Comparison of ENCODE assay signal across 14 cellular contexts in genomic region chr17:50144845-50145531, GRCh38. TPM values are rescaled to one million over a fixed set of nuclear protein-coding genes. Genes with fewer than 3 reads are reported as not detected.
A peak's percentile ranks its signal among the peaks of the same experiment; 100 is the strongest.
DNase-seq lines count a peak whose midpoint lies in the region; TF ChIP-seq lines count a peak whose summit lies in the region.
"Had no signal": no experiment of that assay in that cellular context is flagged by ENCODE, and none has a peak within 500 bp of the region (broad histone marks: within the 10 kb centered on the region; RNA-seq: fewer than 3 reads in every experiment).

No MANE protein-coding gene starts in this region.

- peaks cover 73% of the 10 kb centered on the region for H3K4me1 Mint-ChIP-seq in activated CD4-positive, alpha-beta T cell treated with anti-CD3 and anti-CD28 coated beads, Interleukin-2, amount 10 ng/mL, durations not matched to agents 24 days and 14 days
- H3K4me1 Mint-ChIP-seq in activated naive CD8-positive, alpha-beta T cell treated with anti-CD3 and anti-CD28 coated beads for 36 hours, result peaks cover 62% of the 10 kb centered on the region
- H3K4me1 Mint-ChIP-seq in immature natural killer cell, result peaks cover 85 to 86% of the 10 kb centered on the region in 2 donors

- H3K36me3 Mint-ChIP-seq in activated CD4-positive, alpha-beta T cell treated with anti-CD3 and anti-CD28 coated beads, Interleukin-2, amount 10 ng/mL, durations not matched to agents 24 days and 14 days (ENCODE audit: low read depth), result peaks cover 67% of the 10 kb centered on the region
- peaks cover 47% of the 10 kb centered on the region for H3K36me3 Mint-ChIP-seq in activated naive CD8-positive, alpha-beta T cell treated with anti-CD3 and anti-CD28 coated beads for 36 hours
- peaks cover 0 to 25% (median 14%) of the 10 kb centered on the region in 3 donors for H3K36me3 Mint-ChIP-seq in immature natural killer cell

- no peak overlapping the region for H3K9ac ChIP-seq in stomach smooth muscle (ENCODE audit: low read length in 2 of 2)

- peak overlapping the region; percentile 79 for H3K27ac Mint-ChIP-seq in activated CD4-positive, alpha-beta T cell treated with anti-CD3 and anti-CD28 coated beads, Interleukin-2, amount 10 ng/mL, durations not matched to agents 24 days and 14 days
- H3K27ac Mint-ChIP-seq in activated naive CD8-positive, alpha-beta T cell treated with anti-CD3 and anti-CD28 coated beads for 36 hours, result peak overlapping the region; percentile 70
- peak overlapping the region; percentile 50 to 90 (median 74) for H3K27ac Mint-ChIP-seq in immature natural killer cell

- H3K27ac ChIP-seq in stomach smooth muscle (ENCODE audit: low read length), result peak overlapping the region; percentile 31
- H3K27ac ChIP-seq: transverse colon had no signal

- no peak overlapping the region for H3K4me3 ChIP-seq in stomach smooth muscle (ENCODE audit: low read length in 2 of 2)
- H3K4me3 ChIP-seq: transverse colon had no signal

- peaks cover 31 to 43% of the 10 kb centered on the region in 2 donors for H3K36me3 ChIP-seq in stomach smooth muscle (ENCODE audit: control insufficient read depth in 2 of 2, insufficient read depth in 2 of 2, low read length in 2 of 2)

- H3K27me3 Mint-ChIP-seq in activated CD4-positive, alpha-beta T cell treated with anti-CD3 and anti-CD28 coated beads, Interleukin-2, amount 10 ng/mL, durations not matched to agents 24 days and 14 days, result no peaks in the 10 kb centered on the region
- H3K27me3 Mint-ChIP-seq in activated naive CD8-positive, alpha-beta T cell treated with anti-CD3 and anti-CD28 coated beads for 36 hours, result no peaks in the 10 kb centered on the region
- H3K27me3 Mint-ChIP-seq in immature natural killer cell (ENCODE audit: low read depth in 3 of 3), result peaks cover 1 to 4% (median 2%) of the 10 kb centered on the region in 3 donors

- DNase-seq in activated CD4-positive, alpha-beta T cell treated with anti-CD3 and anti-CD28 coated beads, Interleukin-2, amount 10 ng/mL, durations not matched to agents 24 days and 14 days, result no peak
- DNase-seq in activated CD4-positive, alpha-beta T cell treated with anti-CD3 and anti-CD28 coated beads for 4 hours, result no peak
- no peak for DNase-seq in activated naive CD8-positive, alpha-beta T cell treated with anti-CD3 and anti-CD28 coated beads for 36 hours
- DNase-seq in immature natural killer cell (no peak), GM10266 (ENCODE audit: extremely low spot score) (no peak), DMS79 treated with DMSO at 0.1 percent for 48 hours (lab: John Stamatoyannopoulos, UW) (no peak), KG1 (lab: John Stamatoyannopoulos, UW) (no peak)
- DNase-seq: activated gamma-delta T cell, mesendoderm, NCI-H446, SW 1271, transverse colon had no signal

- no peaks in the 10 kb centered on the region for H3K9me3 ChIP-seq in stomach smooth muscle (ENCODE audit: control insufficient read depth in 2 of 2, low read length in 2 of 2)
- H3K9me3 ChIP-seq: transverse colon had no signal

- H3K4me1 ChIP-seq in stomach smooth muscle (ENCODE audit: control insufficient read depth, insufficient read depth, low read length), result peaks cover 52% of the 10 kb centered on the region

- peak overlapping the region; percentile 92 for H3K4me3 Mint-ChIP-seq in activated CD4-positive, alpha-beta T cell treated with anti-CD3 and anti-CD28 coated beads, Interleukin-2, amount 10 ng/mL, durations not matched to agents 24 days and 14 days
- H3K4me3 Mint-ChIP-seq in activated naive CD8-positive, alpha-beta T cell treated with anti-CD3 and anti-CD28 coated beads for 36 hours, result no peak overlapping the region
- peak overlapping the region; percentile 21 to 70 (median 61) for H3K4me3 Mint-ChIP-seq in immature natural killer cell

- no peak for TF ChIP-seq CTCF in GM10266 (IDR thresholded peaks at IDR 0.05; ENCODE audit: control insufficient read depth, insufficient read depth, low read depth, missing control alignments)

- no peaks in the 10 kb centered on the region for H3K27me3 ChIP-seq in stomach smooth muscle (ENCODE audit: control insufficient read depth in 1 of 2, insufficient read depth in 2 of 2, low read length in 2 of 2)
- H3K27me3 ChIP-seq: transverse colon had no signal

- intact Hi-C loops in activated CD4-positive, alpha-beta T cell treated with anti-CD3 and anti-CD28 coated beads, Interleukin-2, amount 10 ng/mL, durations not matched to agents 24 days and 14 days (cut with micrococcal nuclease), result loop anchor here (5.0 kb wide), 1 partner anchor 32 kb away; no protein-coding TSS in a partner anchor

- H3K9me3 Mint-ChIP-seq in activated CD4-positive, alpha-beta T cell treated with anti-CD3 and anti-CD28 coated beads, Interleukin-2, amount 10 ng/mL, durations not matched to agents 24 days and 14 days, result no peaks in the 10 kb centered on the region
- H3K9me3 Mint-ChIP-seq in activated naive CD8-positive, alpha-beta T cell treated with anti-CD3 and anti-CD28 coated beads for 36 hours, result no peaks in the 10 kb centered on the region
- H3K9me3 Mint-ChIP-seq in immature natural killer cell, result no peaks in the 10 kb centered on the region

RNA-seq across cellular contexts. Expression of gene PPP1R9B, which starts 5.5 kb away (rescaled TPM):
- 90.1 and 91.3 TPM in 2 replicates for total RNA-seq in activated CD4-positive, alpha-beta T cell treated with anti-CD3 and anti-CD28 coated beads, Interleukin-2, amount 10 ng/mL, durations not matched to agents 24 days and 14 days
- total RNA-seq in activated naive CD8-positive, alpha-beta T cell treated with anti-CD3 and anti-CD28 coated beads for 36 hours, result 10 to 100 TPM; 50.9 to 52.0 TPM
- 1 to 10 TPM in 1 of 3 donors, under 1 TPM in 2; 0.25 to 2.0 (median 0.66) TPM for polyA plus RNA-seq in immature natural killer cell

RNA-seq across cellular contexts. Expression of gene SAMD14, which starts 15.0 kb away (rescaled TPM):
- 1.0 and 1.2 TPM in 2 replicates for total RNA-seq in activated CD4-positive, alpha-beta T cell treated with anti-CD3 and anti-CD28 coated beads, Interleukin-2, amount 10 ng/mL, durations not matched to agents 24 days and 14 days
- total RNA-seq in activated naive CD8-positive, alpha-beta T cell treated with anti-CD3 and anti-CD28 coated beads for 36 hours, result under 1 TPM; 0.47 to 0.66 TPM
- polyA plus RNA-seq in immature natural killer cell, result 1 to 10 TPM in 1 of 3 donors, not detected in 2; 1.2 TPM

RNA-seq across cellular contexts. Expression of gene SGCA, which starts 20.8 kb away (rescaled TPM):
- 0.30 TPM in 1 of 2 replicates, not detected in the other for total RNA-seq in activated CD4-positive, alpha-beta T cell treated with anti-CD3 and anti-CD28 coated beads, Interleukin-2, amount 10 ng/mL, durations not matched to agents 24 days and 14 days
- under 1 TPM in 1 of 2 experiments, not detected in 1; 0.38 TPM for total RNA-seq in activated naive CD8-positive, alpha-beta T cell treated with anti-CD3 and anti-CD28 coated beads for 36 hours
- polyA plus RNA-seq in immature natural killer cell, result not detected
- total RNA-seq: A673 had no signal

RNA-seq across cellular contexts. Expression of gene PDK2, which starts 49.8 kb away (rescaled TPM):
- 10.9 and 11.8 TPM in 2 replicates for total RNA-seq in activated CD4-positive, alpha-beta T cell treated with anti-CD3 and anti-CD28 coated beads, Interleukin-2, amount 10 ng/mL, durations not matched to agents 24 days and 14 days
- total RNA-seq in activated naive CD8-positive, alpha-beta T cell treated with anti-CD3 and anti-CD28 coated beads for 36 hours, result 10 to 100 TPM in 1 of 2 experiments, 1 to 10 TPM in 1; 9.4 to 12.9 TPM
- 10 to 100 TPM; 36.5 to 54.5 (median 43.8) TPM for polyA plus RNA-seq in immature natural killer cell

RNA-seq across cellular contexts. Expression of gene COL1A1, which starts 56.4 kb away (rescaled TPM):
- total RNA-seq in activated CD4-positive, alpha-beta T cell treated with anti-CD3 and anti-CD28 coated beads, Interleukin-2, amount 10 ng/mL, durations not matched to agents 24 days and 14 days, result 1.6 and 2.0 TPM in 2 replicates
- total RNA-seq in activated naive CD8-positive, alpha-beta T cell treated with anti-CD3 and anti-CD28 coated beads for 36 hours, result under 1 TPM; 0.72 to 0.78 TPM
- not detected for polyA plus RNA-seq in immature natural killer cell
